In genomic region chr7:4006687-4007086, GRCh38 we compare ENCODE assay signal across 11 cellular contexts.
DNase-seq lines count a peak whose midpoint lies in the region; ATAC-seq, FAIRE-seq and TF ChIP-seq lines count a peak whose summit lies in the region.
"Had no signal": no experiment of that assay in that cellular context is flagged by ENCODE, and none has a peak within 500 bp of the region (broad histone marks: within the 10 kb centered on the region; RNA-seq: fewer than 3 reads in every experiment).

No MANE protein-coding gene starts in this region.

- DNase-seq in COR-L47 (lab: John Stamatoyannopoulos, UW) (peak; percentile 88), NCI-H187 treated with DMSO at 0.1 percent for 48 hours (lab: John Stamatoyannopoulos, UW) (peak; percentile 60), SK-N-DZ (ENCODE audit: low spot score) (peak; percentile 59), germinal center (ENCODE audit: low spot score) (no peak), GM19240 (ENCODE audit: insufficient read length, low spot score) (no peak), D721Med (ENCODE audit: insufficient read length, low spot score) (no peak)
- DNase-seq: activated B cell treated with CpG ODN at 0.5 μM for 24 hours, AML-193, foreskin fibroblast had no signal

- WGBS in mesodermal cell (ENCODE audit: insufficient coverage in 2 of 2), 2 experiments = 84 to 90% methylated on average over 11 of the region's 11 CpGs

- TF ChIP-seq CTCF in D721Med (IDR thresholded peaks at IDR 0.05; ENCODE audit: insufficient read depth, missing control alignments) = no peak

- no peaks in the 10 kb centered on the region for H3K36me3 ChIP-seq in mesodermal cell (ENCODE audit: control insufficient read depth, insufficient read depth, low read length)

- H3K4me3 ChIP-seq in mesodermal cell (ENCODE audit: extremely low read depth, insufficient read depth, low read length, poor library complexity, severe bottlenecking) = no peak overlapping the region

- no peak for FAIRE-seq in D721Med (lab: Jason Lieb, UNC)

- no peak for ATAC-seq in GM18868 (IDR thresholded peaks at IDR 0.05; ENCODE audit: unreplicated experiment)

- no peaks in the 10 kb centered on the region for H3K9me3 ChIP-seq in mesodermal cell (ENCODE audit: control insufficient read depth, low read length)

- no peaks in the 10 kb centered on the region for H3K4me1 ChIP-seq in mesodermal cell (ENCODE audit: control insufficient read depth, insufficient read depth, low read length, poor library complexity, severe bottlenecking)

- H3K27ac ChIP-seq in mesodermal cell (ENCODE audit: low read depth, low read length, severe bottlenecking) = peak overlapping the region; percentile 16

Comparison
In these comparisons a context has a peak if more than half of its experiments do, and no peak if none do; other contexts are left out.
1. DNase-seq: peak in COR-L47 (single experiment), NCI-H187 treated with DMSO at 0.1 percent for 48 hours (single experiment) and SK-N-DZ (single experiment); none in germinal center (single experiment), GM19240 (single experiment) and D721Med (single experiment).